In genomic region chr20:834151-834747, GRCh38 we compare ENCODE assay signal across 8 cellular contexts. TPM values are rescaled to one million over a fixed set of nuclear protein-coding genes. Genes with fewer than 3 reads are reported as not detected.
A peak's percentile ranks its signal among the peaks of the same experiment; 100 is the strongest.
DNase-seq lines count a peak whose midpoint lies in the region; ATAC-seq and TF ChIP-seq lines count a peak whose summit lies in the region.

No MANE protein-coding gene starts in this region.

- no peaks in the 10 kb centered on the region for H3K9me3 Mint-ChIP-seq in dendritic cell treated with granulocyte-macrophage colony-stimulating factor and Interleukin-4, amounts not matched to agents 40 ng/mL and 50 ng/mL, for 4 days
- H3K9me3 Mint-ChIP-seq in naive B cell = peaks cover 0 to 5% (median 0%) of the 10 kb centered on the region in 7 donors

- no peak for TF ChIP-seq CTCF in KMS-11 (conservative IDR thresholded peaks at IDR 0.05; ENCODE audit: low read depth, low read length)

- H3K4me3 Mint-ChIP-seq in dendritic cell treated with granulocyte-macrophage colony-stimulating factor and Interleukin-4, amounts not matched to agents 40 ng/mL and 50 ng/mL, for 4 days = peak overlapping the region; percentile 96
- H3K4me3 Mint-ChIP-seq in naive B cell = peak overlapping the region; percentile 82 to 95 (median 94)

- peak overlapping the region; percentile 60 for H2AFZ ChIP-seq in KMS-11 (ENCODE audit: low read depth)

- H3K4me1 ChIP-seq in ES-I3 (ENCODE audit: insufficient read depth, low read length) (no peaks in the 10 kb centered on the region), KMS-11 (ENCODE audit: low read depth, poor library complexity, severe bottlenecking) (peaks cover 74% of the 10 kb centered on the region)

- no peaks in the 10 kb centered on the region for H3K36me3 ChIP-seq in ES-I3 (ENCODE audit: insufficient read depth, low read length)
- H3K36me3 ChIP-seq in KMS-11 (ENCODE audit: insufficient read depth) = no peaks in the 10 kb centered on the region

- no peak for DNase-seq in naive B cell
- no peak for DNase-seq in NCI-H524 treated with DMSO at 0.1 percent for 48 hours (lab: John Stamatoyannopoulos, UW)
- no peak for DNase-seq in UCSD-AML1 (lab: John Stamatoyannopoulos, UW; ENCODE audit: unreplicated experiment)
- DNase-seq in DMS 273 treated with DMSO at 0.1 percent for 48 hours (lab: John Stamatoyannopoulos, UW) = no peak

- H3K27ac ChIP-seq in KMS-11 = peak overlapping the region; percentile 57

- no peaks in the 10 kb centered on the region for H3K27me3 ChIP-seq in KMS-11 (ENCODE audit: insufficient read depth, low read depth)

- H3K4me1 Mint-ChIP-seq in dendritic cell treated with granulocyte-macrophage colony-stimulating factor and Interleukin-4, amounts not matched to agents 40 ng/mL and 50 ng/mL, for 4 days (ENCODE audit: low read depth) = peaks cover 53% of the 10 kb centered on the region
- peaks cover 39 to 48% (median 47%) of the 10 kb centered on the region in 3 donors for H3K4me1 Mint-ChIP-seq in naive B cell

- no peaks in the 10 kb centered on the region for H3K27me3 Mint-ChIP-seq in dendritic cell treated with granulocyte-macrophage colony-stimulating factor and Interleukin-4, amounts not matched to agents 40 ng/mL and 50 ng/mL, for 4 days
- no peaks in the 10 kb centered on the region for H3K27me3 Mint-ChIP-seq in naive B cell

- H3K4me3 ChIP-seq in KMS-11 (IDR thresholded peaks at IDR 0.05; ENCODE audit: insufficient read depth, low read depth, low read length) = no peak overlapping the region

- H3K9me3 ChIP-seq in ES-I3 (ENCODE audit: control insufficient read depth, insufficient read depth, low read length) = no peaks in the 10 kb centered on the region

- H3K36me3 Mint-ChIP-seq in dendritic cell treated with granulocyte-macrophage colony-stimulating factor and Interleukin-4, amounts not matched to agents 40 ng/mL and 50 ng/mL, for 4 days (ENCODE audit: low read depth) = peaks cover 40% of the 10 kb centered on the region
- peaks cover 6 to 8% of the 10 kb centered on the region in 2 donors for H3K36me3 Mint-ChIP-seq in naive B cell

- H3K79me2 ChIP-seq in KMS-11 (ENCODE audit: insufficient read depth, low read depth) = peaks cover 54% of the 10 kb centered on the region

- peak overlapping the region; percentile 97 for H3K4me2 ChIP-seq in KMS-11

- intact Hi-C loops in dendritic cell treated with granulocyte-macrophage colony-stimulating factor and Interleukin-4, amounts not matched to agents 40 ng/mL and 50 ng/mL, for 4 days (cut with micrococcal nuclease) = loop anchor here (5.0 kb wide), 2 partner anchors 182 to 283 kb away; partner anchors contain the start of genes PSMF1 and SRXN1

- ATAC-seq in naive B cell (ENCODE audit: low read depth in 2 of 2) (no peak), GM21423 (IDR thresholded peaks at IDR 0.05; ENCODE audit: unreplicated experiment) (no peak)

- peak overlapping the region; percentile 96 for H3K27ac Mint-ChIP-seq in dendritic cell treated with granulocyte-macrophage colony-stimulating factor and Interleukin-4, amounts not matched to agents 40 ng/mL and 50 ng/mL, for 4 days
- H3K27ac Mint-ChIP-seq in naive B cell = peak overlapping the region; percentile 91 to 95 (median 93)

- H3K9ac ChIP-seq in ES-I3 (ENCODE audit: low read depth, low read length) (peak overlapping the region; percentile 80; the same call in 1 of the 2 replicates), KMS-11 (peak overlapping the region; percentile 79)

- no peaks in the 10 kb centered on the region for H4K20me1 ChIP-seq in KMS-11 (ENCODE audit: insufficient read depth)

RNA-seq across cellular contexts. Expression of gene FAM110A, which starts 0.7 kb away (rescaled TPM):
- polyA plus RNA-seq in naive B cell (ENCODE audit: low read depth in 6 of 6) = 10 to 100 TPM in 4 of 6 donors, 1 to 10 TPM in 2; 8.9 to 18.9 (median 12.4) TPM
